In genomic region chr6:110357696-110358535, GRCh38 we compare ENCODE assay signal across 8 cellular contexts. TPM values are rescaled to one million over a fixed set of nuclear protein-coding genes. Genes with fewer than 3 reads are reported as not detected.
DNase-seq lines count a peak whose midpoint lies in the region; ATAC-seq, FAIRE-seq and TF ChIP-seq lines count a peak whose summit lies in the region.

Gene METTL24, minus strand, starts transcription at chr6:110358349. Its CDS starts 77 bp downstream, at chr6:110358272.

- H3K27ac Mint-ChIP-seq in activated CD4-positive, alpha-beta T cell treated with anti-CD3 and anti-CD28 coated beads, Interleukin-2, amount 10 ng/mL, durations not matched to agents 7 days and 5 days: no peak within 1 kb of the TSS
- no peak within 1 kb of the TSS for H3K27ac Mint-ChIP-seq in activated CD4-positive, alpha-beta memory T cell treated with anti-CD3 and anti-CD28 coated beads for 36 hours

- peak within 1 kb of the TSS; percentile 44 to 65 (median 52) for H3K4me3 ChIP-seq in pancreas

- POLR2A ChIA-PET in activated CD4-positive, alpha-beta T cell treated with anti-CD3 and anti-CD28 coated beads, Interleukin-2, amount 10 ng/mL, durations not matched to agents 7 days and 5 days (lab: Charles Lee): no interaction called here
- POLR2A ChIA-PET in activated CD4-positive, alpha-beta memory T cell treated with anti-CD3 and anti-CD28 coated beads for 36 hours (lab: Charles Lee): no interaction called here

- H3K27me3 Mint-ChIP-seq in activated CD4-positive, alpha-beta T cell treated with anti-CD3 and anti-CD28 coated beads, Interleukin-2, amount 10 ng/mL, durations not matched to agents 7 days and 5 days: peaks cover 57% of the 10 kb centered on the region
- H3K27me3 Mint-ChIP-seq in activated CD4-positive, alpha-beta memory T cell treated with anti-CD3 and anti-CD28 coated beads for 36 hours: peaks cover 45% of the 10 kb centered on the region

- H3K4me1 Mint-ChIP-seq in activated CD4-positive, alpha-beta T cell treated with anti-CD3 and anti-CD28 coated beads, Interleukin-2, amount 10 ng/mL, durations not matched to agents 7 days and 5 days: peaks cover 13% of the 10 kb centered on the region
- peaks cover 11% of the 10 kb centered on the region for H3K4me1 Mint-ChIP-seq in activated CD4-positive, alpha-beta memory T cell treated with anti-CD3 and anti-CD28 coated beads for 36 hours (ENCODE audit: low read depth)

- peaks cover 2% of the 10 kb centered on the region for H3K36me3 Mint-ChIP-seq in activated CD4-positive, alpha-beta T cell treated with anti-CD3 and anti-CD28 coated beads, Interleukin-2, amount 10 ng/mL, durations not matched to agents 7 days and 5 days (ENCODE audit: low read depth)
- no peaks in the 10 kb centered on the region for H3K36me3 Mint-ChIP-seq in activated CD4-positive, alpha-beta memory T cell treated with anti-CD3 and anti-CD28 coated beads for 36 hours

- peak; percentile 7 for DNase-seq in activated CD4-positive, alpha-beta T cell treated with anti-CD3 and anti-CD28 coated beads, Interleukin-2, amount 10 ng/mL, durations not matched to agents 7 days and 5 days
- DNase-seq in activated CD4-positive, alpha-beta T cell treated with anti-CD3 and anti-CD28 coated beads for 4 hours: no peak
- no peak for DNase-seq in activated CD4-positive, alpha-beta memory T cell treated with anti-CD3 and anti-CD28 coated beads for 36 hours
- DNase-seq in foreskin keratinocyte (no peak), pancreas (peak; percentile 43 to 83 (median 53)), HK-2 (ENCODE audit: unreplicated experiment) (no peak)

- 2% methylated on average over 58 to 103 of the region's 103 CpGs for WGBS in pancreas, 2 donors

- H3K9me3 ChIP-seq in pancreas: no peaks in the 10 kb centered on the region

- H3K36me3 ChIP-seq in pancreas: no peaks in the 10 kb centered on the region

- peak; percentile 59 for ATAC-seq in foreskin keratinocyte
- peak; percentile 79 to 91 (median 82) for ATAC-seq in pancreas
- no peak for ATAC-seq in GM18520 (IDR thresholded peaks at IDR 0.05; ENCODE audit: unreplicated experiment)
- no peak for ATAC-seq in HG02759 (IDR thresholded peaks at IDR 0.05; ENCODE audit: unreplicated experiment)

- H3K4me3 Mint-ChIP-seq in activated CD4-positive, alpha-beta T cell treated with anti-CD3 and anti-CD28 coated beads, Interleukin-2, amount 10 ng/mL, durations not matched to agents 7 days and 5 days: peak within 1 kb of the TSS; percentile 75
- peak within 1 kb of the TSS; percentile 61 for H3K4me3 Mint-ChIP-seq in activated CD4-positive, alpha-beta memory T cell treated with anti-CD3 and anti-CD28 coated beads for 36 hours

- H3K27ac ChIP-seq in foreskin keratinocyte (no peak within 1 kb of the TSS), pancreas (peak within 1 kb of the TSS; percentile 57 to 85 (median 77))

- CTCF ChIA-PET in activated CD4-positive, alpha-beta T cell treated with anti-CD3 and anti-CD28 coated beads, Interleukin-2, amount 10 ng/mL, durations not matched to agents 7 days and 5 days (lab: Charles Lee): no interaction called here
- CTCF ChIA-PET in activated CD4-positive, alpha-beta memory T cell treated with anti-CD3 and anti-CD28 coated beads for 36 hours (lab: Charles Lee): no interaction called here

- intact Hi-C loops in activated CD4-positive, alpha-beta memory T cell treated with anti-CD3 and anti-CD28 coated beads for 36 hours (cut with micrococcal nuclease): no loop called here
- intact Hi-C loops in pancreas (cut with DNase I): no loop called here

- TF ChIP-seq CTCF in foreskin keratinocyte (conservative IDR thresholded peaks at IDR 0.05): peak; percentile 2
- TF ChIP-seq CTCF in pancreas (IDR thresholded peaks at IDR 0.05): no peak

- H3K9me3 Mint-ChIP-seq in activated CD4-positive, alpha-beta T cell treated with anti-CD3 and anti-CD28 coated beads, Interleukin-2, amount 10 ng/mL, durations not matched to agents 7 days and 5 days: no peaks in the 10 kb centered on the region
- H3K9me3 Mint-ChIP-seq in activated CD4-positive, alpha-beta memory T cell treated with anti-CD3 and anti-CD28 coated beads for 36 hours: no peaks in the 10 kb centered on the region

- H3K4me1 ChIP-seq in foreskin keratinocyte (no peaks in the 10 kb centered on the region), pancreas (peaks cover 0 to 4% (median 0%) of the 10 kb centered on the region in 3 donors)

- FAIRE-seq in pancreas (lab: Jason Lieb, UNC): no peak

- H3K27me3 ChIP-seq in foreskin keratinocyte (peaks cover 93% of the 10 kb centered on the region), pancreas (no peaks in the 10 kb centered on the region)

RNA-seq across cellular contexts. Expression of gene METTL24, which starts in this region (rescaled TPM):
- not detected for total RNA-seq in activated CD4-positive, alpha-beta T cell treated with anti-CD3 and anti-CD28 coated beads, Interleukin-2, amount 10 ng/mL, durations not matched to agents 7 days and 5 days
- not detected for total RNA-seq in activated CD4-positive, alpha-beta memory T cell treated with anti-CD3 and anti-CD28 coated beads for 36 hours
- total RNA-seq in foreskin keratinocyte: not detected in 2 replicates
- not detected in 2 replicates for polyA plus RNA-seq in foreskin keratinocyte
- 1 to 10 TPM; 1.0 to 4.4 (median 1.6) TPM for total RNA-seq in pancreas
- under 1 TPM; 0.34 to 0.80 TPM for polyA plus RNA-seq in pancreas

Comparison
In these comparisons a context has a peak if more than half of its experiments do, and no peak if none do; other contexts are left out.
1. Peak in DNase-seq in activated CD4-positive, alpha-beta T cell treated with anti-CD3 and anti-CD28 coated beads, Interleukin-2, amount 10 ng/mL, durations not matched to agents 7 days and 5 days; RNA of the gene not detected or under 1 TPM.
2. Peak in ATAC-seq in foreskin keratinocyte; RNA of the gene not detected or under 1 TPM.
3. DNase-seq: peak in pancreas (6 of 6); none in activated CD4-positive, alpha-beta T cell treated with anti-CD3 and anti-CD28 coated beads for 4 hours (0 of 2), activated CD4-positive, alpha-beta memory T cell treated with anti-CD3 and anti-CD28 coated beads for 36 hours (single experiment), foreskin keratinocyte (0 of 2) and HK-2 (single experiment).
4. ATAC-seq: peak in pancreas (4 of 4); none in GM18520 (single experiment) and HG02759 (single experiment).